Comparison of ENCODE assay signal across 1 cellular context in genomic region chr1:222276062-222276461, GRCh38.
TF ChIP-seq lines count a peak whose summit lies in the region.

No MANE protein-coding gene starts in this region.

TF ChIP-seq in SK-N-SH treated with all-trans-retinoic acid at 6 μM for 48 hours, 23 proteins besides CTCF, POLR2A, EP300 and RAD21 (continued from another document):
- TF ChIP-seq SNAI2 (CRISPR knock-in tag; IDR thresholded peaks at IDR 0.05) (no peak), CSRNP3 (CRISPR knock-in tag; IDR thresholded peaks at IDR 0.05) (no peak), RARB (CRISPR knock-in tag; IDR thresholded peaks at IDR 0.05) (no peak), ZFP3 (CRISPR knock-in tag; IDR thresholded peaks at IDR 0.05) (no peak), ZNF565 (CRISPR knock-in tag; conservative IDR thresholded peaks at IDR 0.05; ENCODE audit: low read depth) (no peak), ISL1 (CRISPR knock-in tag; IDR thresholded peaks at IDR 0.05) (no peak), ARNTL (CRISPR knock-in tag; IDR thresholded peaks at IDR 0.05; ENCODE audit: borderline replicate concordance, low read depth) (no peak)
- TF ChIP-seq, protein P1, sequence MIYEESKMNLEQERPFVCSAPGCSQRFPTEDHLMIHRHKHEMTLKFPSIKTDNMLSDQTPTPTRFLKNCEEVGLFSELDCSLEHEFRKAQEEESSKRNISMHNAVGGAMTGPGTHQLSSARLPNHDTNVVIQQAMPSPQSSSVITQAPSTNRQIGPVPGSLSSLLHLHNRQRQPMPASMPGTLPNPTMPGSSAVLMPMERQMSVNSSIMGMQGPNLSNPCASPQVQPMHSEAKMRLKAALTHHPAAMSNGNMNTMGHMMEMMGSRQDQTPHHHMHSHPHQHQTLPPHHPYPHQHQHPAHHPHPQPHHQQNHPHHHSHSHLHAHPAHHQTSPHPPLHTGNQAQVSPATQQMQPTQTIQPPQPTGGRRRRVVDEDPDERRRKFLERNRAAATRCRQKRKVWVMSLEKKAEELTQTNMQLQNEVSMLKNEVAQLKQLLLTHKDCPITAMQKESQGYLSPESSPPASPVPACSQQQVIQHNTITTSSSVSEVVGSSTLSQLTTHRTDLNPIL (CRISPR knock-in tag; IDR thresholded peaks at IDR 0.05; ENCODE audit: low read depth), result no peak
